8 cellular contexts compared by ENCODE assay signal in genomic region chr3:183537295-183537730, GRCh38.
DNase-seq lines count a peak whose midpoint lies in the region; TF ChIP-seq lines count a peak whose summit lies in the region.

No MANE protein-coding gene starts in this region.

- H3K9me3 Mint-ChIP-seq in nephron progenitor cell, result no peaks in the 10 kb centered on the region

- no peak for TF ChIP-seq CTCF in nephron progenitor cell (IDR thresholded peaks at IDR 0.05)

- DNase-seq in NK-92 treated with Interleukin-12 subunit alpha and Interleukin-12 subunit beta, amount 100 ng/mL, for 24 hours (lab: John Stamatoyannopoulos, UW), result peak; percentile 60
- DNase-seq in NK-92 (lab: John Stamatoyannopoulos, UW; ENCODE audit: unreplicated experiment) (no peak), amniotic epithelial cell (ENCODE audit: low read depth) (peak; percentile 97), hepatic stellate cell (ENCODE audit: low spot score) (peak; percentile 23), stromal cell of bone marrow (ENCODE audit: low read depth) (peak; percentile 63), nephron progenitor cell (no peak), NCI-H748 (lab: John Stamatoyannopoulos, UW; ENCODE audit: unreplicated experiment) (no peak)
- DNase-seq in activated CD4-positive, CD25-positive, alpha-beta regulatory T cell (lab: John Stamatoyannopoulos, UW), result no peak

- H3K4me3 Mint-ChIP-seq in nephron progenitor cell, result no peak overlapping the region

- H3K36me3 Mint-ChIP-seq in nephron progenitor cell (ENCODE audit: low read depth), result no peaks in the 10 kb centered on the region

- H3K27ac Mint-ChIP-seq in nephron progenitor cell, result no peak overlapping the region

- H3K4me1 Mint-ChIP-seq in nephron progenitor cell, result peaks cover 37% of the 10 kb centered on the region

- H3K27me3 Mint-ChIP-seq in nephron progenitor cell (ENCODE audit: low read depth, poor library complexity), result peaks cover 11% of the 10 kb centered on the region

Comparison
In these comparisons a context has a peak if more than half of its experiments do, and no peak if none do; other contexts are left out.
1. DNase-seq: peak in NK-92 treated with Interleukin-12 subunit alpha and Interleukin-12 subunit beta, amount 100 ng/mL, for 24 hours (single experiment), amniotic epithelial cell (single experiment), hepatic stellate cell (single experiment) and stromal cell of bone marrow (single experiment); none in NK-92 (single experiment), activated CD4-positive, CD25-positive, alpha-beta regulatory T cell (0 of 4), nephron progenitor cell (single experiment) and NCI-H748 (single experiment).